Comparison of ENCODE assay signal across 8 cellular contexts in genomic region chr15:96331942-96332853, GRCh38. TPM values are rescaled to one million over a fixed set of nuclear protein-coding genes. Genes with fewer than 3 reads are reported as not detected.
DNase-seq lines count a peak whose midpoint lies in the region; ATAC-seq and TF ChIP-seq lines count a peak whose summit lies in the region.

No MANE protein-coding gene starts in this region.

- H3K27ac ChIP-seq in CD8-positive, alpha-beta memory T cell (ENCODE audit: low read depth, low read length) = peak overlapping the region; percentile 55
- H3K27ac ChIP-seq in layer of hippocampus (ENCODE audit: low read depth, low read length) (peak overlapping the region; percentile 84), thoracic aorta (peak overlapping the region; percentile 94 to 95)

- peaks cover 0 to 30% (median 10%) of the 10 kb centered on the region in 5 donors for H3K9me3 Mint-ChIP-seq in CD8-positive, alpha-beta memory T cell

- in situ Hi-C loops in astrocyte of the spinal cord (cut with HindIII; ENCODE audit: low sequenced_read_pairs) = loop anchor here (25.0 kb wide), 1 partner anchor 1045 kb away; no protein-coding TSS in a partner anchor

- peaks cover 70 to 84% of the 10 kb centered on the region in 2 donors for H3K27me3 Mint-ChIP-seq in CD8-positive, alpha-beta memory T cell

- peak overlapping the region in 2 of 8 donors; percentile 19 to 98 for H3K27ac Mint-ChIP-seq in CD8-positive, alpha-beta memory T cell

- H3K4me1 Mint-ChIP-seq in CD8-positive, alpha-beta memory T cell = peaks cover 9 to 32% (median 15%) of the 10 kb centered on the region in 3 donors

- TF ChIP-seq CTCF in astrocyte of the spinal cord (IDR thresholded peaks at IDR 0.05; ENCODE audit: low read depth, low read length) (no peak), thoracic aorta (IDR thresholded peaks at IDR 0.05) (no peak)

- H3K27me3 ChIP-seq in CD8-positive, alpha-beta memory T cell (ENCODE audit: insufficient read depth, low read length, poor library complexity, severe bottlenecking) = peaks cover 50% of the 10 kb centered on the region
- H3K27me3 ChIP-seq in layer of hippocampus (ENCODE audit: control insufficient read depth, insufficient read depth, low read length) (peaks cover 16% of the 10 kb centered on the region), thoracic aorta (replicated peaks; ENCODE audit: insufficient read depth) (no peaks in the 10 kb centered on the region)

- peaks cover 0 to 4% (median 0%) of the 10 kb centered on the region in 3 donors for H3K36me3 Mint-ChIP-seq in CD8-positive, alpha-beta memory T cell

- POLR2A ChIA-PET in CD8-positive, alpha-beta memory T cell (lab: Charles Lee) = no interaction called here

- CTCF ChIA-PET in CD8-positive, alpha-beta memory T cell (lab: Charles Lee) = no interaction called here

- H3K4me1 ChIP-seq in CD8-positive, alpha-beta memory T cell (ENCODE audit: insufficient read depth, low read length) = no peaks in the 10 kb centered on the region
- peaks cover 0 to 23% of the 10 kb centered on the region in 2 donors for H3K4me1 ChIP-seq in thoracic aorta (ENCODE audit: control insufficient read depth in 1 of 2, low read depth in 2 of 2)

- no peak for DNase-seq in CD8-positive, alpha-beta memory T cell
- peak; percentile 60 for DNase-seq in LoVo (ENCODE audit: low spot score)
- DNase-seq in astrocyte of the spinal cord (ENCODE audit: low read depth, low spot score) = peak; percentile 44
- no peak for DNase-seq in thoracic aorta (ENCODE audit: low spot score)
- DNase-seq in NCI-H1694 (lab: John Stamatoyannopoulos, UW) = no peak
- DNase-seq in NCI-H1930 (lab: John Stamatoyannopoulos, UW) = no peak
- no peak for DNase-seq in amniotic stem cell (lab: John Stamatoyannopoulos, UW)

- H3K4me3 ChIP-seq in CD8-positive, alpha-beta memory T cell (ENCODE audit: low read length) = no peak overlapping the region
- H3K4me3 ChIP-seq in astrocyte of the spinal cord (ENCODE audit: low read depth, low read length) (peak overlapping the region; percentile 99), thoracic aorta (peak overlapping the region; percentile 74)

- no peak for ATAC-seq in thoracic aorta (ENCODE audit: insufficient number of reproducible peaks, low FRiP score, low read depth)

- peak overlapping the region in 6 of 7 donors; percentile 58 to 80 (median 72) for H3K4me3 Mint-ChIP-seq in CD8-positive, alpha-beta memory T cell

- H3K9me3 ChIP-seq in CD8-positive, alpha-beta memory T cell (ENCODE audit: low read length) = no peaks in the 10 kb centered on the region
- no peaks in the 10 kb centered on the region for H3K9me3 ChIP-seq in thoracic aorta

- no peaks in the 10 kb centered on the region for H3K36me3 ChIP-seq in CD8-positive, alpha-beta memory T cell (ENCODE audit: insufficient read depth, low read length)
- peaks cover 6% of the 10 kb centered on the region for H3K36me3 ChIP-seq in thoracic aorta

RNA-seq across cellular contexts. Expression of gene NR2F2, which starts 1.7 kb away (rescaled TPM):
- total RNA-seq in CD8-positive, alpha-beta memory T cell = not detected
- polyA plus RNA-seq in CD8-positive, alpha-beta memory T cell = not detected
- 10 to 100 TPM; 31.8 to 49.8 TPM for total RNA-seq in thoracic aorta

Comparison
In these comparisons a context has a peak if more than half of its experiments do, and no peak if none do; other contexts are left out.
1. DNase-seq: peak in LoVo (single experiment) and astrocyte of the spinal cord (single experiment); none in CD8-positive, alpha-beta memory T cell (0 of 5), thoracic aorta (single experiment), NCI-H1694 (single experiment), NCI-H1930 (0 of 2) and amniotic stem cell (single experiment).
2. RNA of gene NR2F2, which starts 1.7 kb away (total RNA-seq): 31.8 to 49.8 TPM in thoracic aorta; not detected in CD8-positive, alpha-beta memory T cell; every median in the first group is over 10 times any median in the second.
3. Peak in every context shown above with its lines, with median percentiles within 50 percentile points of each other: H3K27ac ChIP-seq.